Comparison of ENCODE assay signal across 24 cellular contexts in genomic region chr3:9666704-9667445, GRCh38. TPM values are rescaled to one million over a fixed set of nuclear protein-coding genes. Genes with fewer than 3 reads are reported as not detected.
DNase-seq lines count a peak whose midpoint lies in the region; ATAC-seq and TF ChIP-seq lines count a peak whose summit lies in the region.
"Had no signal": no experiment of that assay in that cellular context is flagged by ENCODE, and none has a peak within 500 bp of the region (broad histone marks: within the 10 kb centered on the region; RNA-seq: fewer than 3 reads in every experiment).

No MANE protein-coding gene starts in this region.

- no peak for TF ChIP-seq CTCF in left ventricle myocardium inferior (IDR thresholded peaks at IDR 0.05; ENCODE audit: borderline replicate concordance)
- no peak for TF ChIP-seq CTCF in heart right ventricle (IDR thresholded peaks at IDR 0.05)
- TF ChIP-seq CTCF in spleen (IDR thresholded peaks at IDR 0.05 in 8 of 11, conservative IDR thresholded peaks at IDR 0.05 in 3 of 11), result no peak

- CTCF ChIA-PET in activated CD8-positive, alpha-beta memory T cell treated with anti-CD3 and anti-CD28 coated beads, Interleukin-2, amount 10 ng/mL, durations not matched to agents 7 days and 5 days (lab: Charles Lee), result no interaction called here

- ATAC-seq in heart right ventricle (no peak), HG03045 (IDR thresholded peaks at IDR 0.05; ENCODE audit: unreplicated experiment) (no peak)
- no peak for ATAC-seq in activated T-helper 17 cell treated with anti-CD3 and anti-CD28 coated beads, Interleukin-2, amount 50 U/mL, for 72 hours (replicated peaks)
- no peak for ATAC-seq in activated CD8-positive, alpha-beta memory T cell treated with anti-CD3 and anti-CD28 coated beads, Interleukin-2, amount 10 ng/mL, durations not matched to agents 7 days and 5 days

- H3K4me1 Mint-ChIP-seq in activated T-helper 17 cell treated with anti-CD3 and anti-CD28 coated beads, Interleukin-2, amount 50 U/mL, for 72 hours, result no peaks in the 10 kb centered on the region
- H3K4me1 Mint-ChIP-seq in activated CD8-positive, alpha-beta memory T cell treated with anti-CD3 and anti-CD28 coated beads, Interleukin-2, amount 10 ng/mL, durations not matched to agents 7 days and 5 days, result no peaks in the 10 kb centered on the region
- H3K4me1 Mint-ChIP-seq: CD14-positive monocyte had no signal

- DNase-seq in left ventricle myocardium inferior (no peak), heart right ventricle (no peak), spleen (peak; percentile 4), NCI-H1092 (lab: John Stamatoyannopoulos, UW) (no peak)
- no peak for DNase-seq in activated CD8-positive, alpha-beta memory T cell treated with anti-CD3 and anti-CD28 coated beads, Interleukin-2, amount 10 ng/mL, durations not matched to agents 7 days and 5 days
- DNase-seq: BE2C; CD8-positive, alpha-beta memory T cell; DMS 273 treated with DMSO at 0.1 percent for 48 hours; DMS79; EL; GDM1; GOT3; HCEC 1CT; KBM-7; MG63; NCI-H2227 treated with DMSO at 0.1 percent for 48 hours; NCI-H510A; NCI-H69; SIG-M5; SK-N-SH had no signal

- H3K27ac Mint-ChIP-seq in activated T-helper 17 cell treated with anti-CD3 and anti-CD28 coated beads, Interleukin-2, amount 50 U/mL, for 72 hours, result peak overlapping the region; percentile 20
- no peak overlapping the region for H3K27ac Mint-ChIP-seq in activated CD8-positive, alpha-beta memory T cell treated with anti-CD3 and anti-CD28 coated beads, Interleukin-2, amount 10 ng/mL, durations not matched to agents 7 days and 5 days

- H3K36me3 ChIP-seq in left ventricle myocardium inferior (peaks cover 94% of the 10 kb centered on the region), heart right ventricle (peaks cover 0 to 100% (median 50%) of the 10 kb centered on the region in 9 donors), spleen (peaks cover 6 to 100% (median 99%) of the 10 kb centered on the region in 6 donors)
- H3K36me3 ChIP-seq: BE2C, MG63 had no signal

- H3K4me1 ChIP-seq in left ventricle myocardium inferior (peaks cover 53% of the 10 kb centered on the region), heart right ventricle (peaks cover 0 to 35% (median 24%) of the 10 kb centered on the region in 9 donors), spleen (peaks cover 0 to 16% (median 2%) of the 10 kb centered on the region in 6 donors)
- H3K4me1 ChIP-seq: BE2C had no signal

- H3K27me3 Mint-ChIP-seq in activated T-helper 17 cell treated with anti-CD3 and anti-CD28 coated beads, Interleukin-2, amount 50 U/mL, for 72 hours, result no peaks in the 10 kb centered on the region
- no peaks in the 10 kb centered on the region for H3K27me3 Mint-ChIP-seq in activated CD8-positive, alpha-beta memory T cell treated with anti-CD3 and anti-CD28 coated beads, Interleukin-2, amount 10 ng/mL, durations not matched to agents 7 days and 5 days

- no peaks in the 10 kb centered on the region for H3K27me3 ChIP-seq in left ventricle myocardium inferior (ENCODE audit: low read depth)
- H3K27me3 ChIP-seq in heart right ventricle, result no peaks in the 10 kb centered on the region
- no peaks in the 10 kb centered on the region for H3K27me3 ChIP-seq in spleen (replicated peaks in 1 of 7)
- H3K27me3 ChIP-seq: BE2C, MG63 had no signal

- peak overlapping the region; percentile 91 for H3K27ac ChIP-seq in left ventricle myocardium inferior (replicated peaks)
- peak overlapping the region in 2 of 10 donors; percentile 4 for H3K27ac ChIP-seq in heart right ventricle
- no peak overlapping the region for H3K27ac ChIP-seq in spleen

- H3K4me3 ChIP-seq in left ventricle myocardium inferior, result no peak overlapping the region
- no peak overlapping the region for H3K4me3 ChIP-seq in heart right ventricle
- H3K4me3 ChIP-seq in spleen, result no peak overlapping the region
- H3K4me3 ChIP-seq: MG63 had no signal

- H3K4me3 Mint-ChIP-seq in activated T-helper 17 cell treated with anti-CD3 and anti-CD28 coated beads, Interleukin-2, amount 50 U/mL, for 72 hours, result no peak overlapping the region
- H3K4me3 Mint-ChIP-seq in activated CD8-positive, alpha-beta memory T cell treated with anti-CD3 and anti-CD28 coated beads, Interleukin-2, amount 10 ng/mL, durations not matched to agents 7 days and 5 days, result no peak overlapping the region
- H3K4me3 Mint-ChIP-seq: CD14-positive monocyte; CD8-positive, alpha-beta memory T cell had no signal

- H3K36me3 Mint-ChIP-seq in activated T-helper 17 cell treated with anti-CD3 and anti-CD28 coated beads, Interleukin-2, amount 50 U/mL, for 72 hours (ENCODE audit: low read depth), result peaks cover 100% of the 10 kb centered on the region
- peaks cover 23% of the 10 kb centered on the region for H3K36me3 Mint-ChIP-seq in activated CD8-positive, alpha-beta memory T cell treated with anti-CD3 and anti-CD28 coated beads, Interleukin-2, amount 10 ng/mL, durations not matched to agents 7 days and 5 days

- H3K9me3 ChIP-seq in left ventricle myocardium inferior (replicated peaks) (no peaks in the 10 kb centered on the region), heart right ventricle (no peaks in the 10 kb centered on the region), spleen (no peaks in the 10 kb centered on the region)
- H3K9me3 ChIP-seq: BE2C, MG63, SK-N-SH had no signal

- no peaks in the 10 kb centered on the region for H3K9me3 Mint-ChIP-seq in activated T-helper 17 cell treated with anti-CD3 and anti-CD28 coated beads, Interleukin-2, amount 50 U/mL, for 72 hours
- no peaks in the 10 kb centered on the region for H3K9me3 Mint-ChIP-seq in activated CD8-positive, alpha-beta memory T cell treated with anti-CD3 and anti-CD28 coated beads, Interleukin-2, amount 10 ng/mL, durations not matched to agents 7 days and 5 days (ENCODE audit: low read depth)
- H3K9me3 Mint-ChIP-seq: CD8-positive, alpha-beta memory T cell had no signal

- intact Hi-C loops in left ventricle myocardium inferior (cut with micrococcal nuclease) (no loop called here), heart right ventricle (cut with DNase I) (no loop called here), spleen (cut with DNase I; ENCODE audit: low total_unique reads) (no loop called here)

- no peak for TF ChIP-seq POLR2A in spleen (IDR thresholded peaks at IDR 0.05)

- 83 to 89% methylated on average over 7 of the region's 7 CpGs for WGBS in heart right ventricle, 2 donors
- WGBS in spleen, 5 donors, result 76 to 87% (median 82%) methylated on average over 7 of the region's 7 CpGs

RNA-seq across cellular contexts. Expression of gene MTMR14, which starts 17.6 kb away (rescaled TPM):
- total RNA-seq in left ventricle myocardium inferior (42.3 TPM), heart right ventricle (10 to 100 TPM; 28.9 to 49.6 (median 38.6) TPM), spleen (10 to 100 TPM; 55.2 to 84.6 (median 67.2) TPM)
- polyA plus RNA-seq in heart right ventricle (10 to 100 TPM; 24.2 to 48.4 TPM), spleen (10 to 100 TPM; 43.5 to 47.8 (median 45.1) TPM)
- total RNA-seq in activated T-helper 17 cell treated with anti-CD3 and anti-CD28 coated beads, Interleukin-2, amount 50 U/mL, for 72 hours, result 10 to 100 TPM; 49.7 to 54.8 TPM
- 10 to 100 TPM; 50.5 to 52.7 TPM for total RNA-seq in activated CD8-positive, alpha-beta memory T cell treated with anti-CD3 and anti-CD28 coated beads, Interleukin-2, amount 10 ng/mL, durations not matched to agents 7 days and 5 days

RNA-seq across cellular contexts. Expression of gene CPNE9, which starts 36.8 kb away (rescaled TPM):
- total RNA-seq in left ventricle myocardium inferior (0.16 TPM), heart right ventricle (under 1 TPM in 1 of 10 donors, not detected in 9; 0.46 TPM), spleen (under 1 TPM in 1 of 7 donors, not detected in 6; 0.63 TPM)
- polyA plus RNA-seq in heart right ventricle (not detected), spleen (under 1 TPM; 0.15 to 0.22 (median 0.17) TPM)
- total RNA-seq in activated T-helper 17 cell treated with anti-CD3 and anti-CD28 coated beads, Interleukin-2, amount 50 U/mL, for 72 hours, result under 1 TPM; 0.32 to 0.54 TPM
- not detected for total RNA-seq in activated CD8-positive, alpha-beta memory T cell treated with anti-CD3 and anti-CD28 coated beads, Interleukin-2, amount 10 ng/mL, durations not matched to agents 7 days and 5 days
- total RNA-seq: OCI-LY7 had no signal
- polyA plus RNA-seq: CD8-positive, alpha-beta memory T cell had no signal
